ENCODE assay signal across 10 cellular contexts in genomic region chr9:124735121-124735520, GRCh38. TPM values are rescaled to one million over a fixed set of nuclear protein-coding genes. Genes with fewer than 3 reads are reported as not detected.
DNase-seq lines count a peak whose midpoint lies in the region; ATAC-seq, FAIRE-seq and TF ChIP-seq lines count a peak whose summit lies in the region.
"Had no signal": no experiment of that assay in that cellular context is flagged by ENCODE, and none has a peak within 500 bp of the region (broad histone marks: within the 10 kb centered on the region; RNA-seq: fewer than 3 reads in every experiment).

No MANE protein-coding gene starts in this region.

- TF ChIP-seq RAD21 in A549 (conservative IDR thresholded peaks at IDR 0.05 in 1 of 2, IDR thresholded peaks at IDR 0.05 in 1 of 2) = no peak

- H3K4me1 Mint-ChIP-seq in HFFc6 (ENCODE audit: low read depth) = peaks cover 20% of the 10 kb centered on the region

- peak overlapping the region; percentile 34 for H3K27ac Mint-ChIP-seq in HFFc6
- H3K27ac Mint-ChIP-seq: CD4-positive, alpha-beta T cell had no signal

- H3K4me2 ChIP-seq in A549 = peak overlapping the region; percentile 44

- H3K9me3 ChIP-seq in A549 = no peaks in the 10 kb centered on the region
- H3K9me3 ChIP-seq: pancreas had no signal

- peaks cover 2% of the 10 kb centered on the region; the same call in 1 of the 2 replicates for H3K27me3 Mint-ChIP-seq in HFFc6 (ENCODE audit: insufficient read depth)

- TF ChIP-seq EP300 in A549 (IDR thresholded peaks at IDR 0.05) = no peak

- TF ChIP-seq POLR2A in A549 (IDR thresholded peaks at IDR 0.05; ENCODE audit: low read length) (no peak), GM18505 (IDR thresholded peaks at IDR 0.05; ENCODE audit: borderline replicate concordance, extremely low read depth, insufficient read depth, insufficient read length) (no peak)

- no peak overlapping the region for H3K4me3 Mint-ChIP-seq in HFFc6
- H3K4me3 Mint-ChIP-seq: CD4-positive, alpha-beta T cell had no signal

- DNase-seq in A549 (ENCODE audit: low read depth in 1 of 2, low spot score in 1 of 2) = no peak
- peak; percentile 28 for DNase-seq in HFFc6
- DNase-seq in amniotic epithelial cell (ENCODE audit: low read depth) = peak; percentile 63
- peak; percentile 71 for DNase-seq in iris pigment epithelial cell (ENCODE audit: low read depth)
- no peak for DNase-seq in CD1c-positive myeloid dendritic cell (ENCODE audit: extremely low spot score)
- DNase-seq in NAMALWA (ENCODE audit: low spot score) = no peak
- DNase-seq: CD4-positive, alpha-beta T cell; pancreas had no signal

- POLR2A ChIA-PET in A549 (lab: Yijun Ruan, JAX) = no interaction called here

- no peaks in the 10 kb centered on the region for H3K9me3 Mint-ChIP-seq in HFFc6
- H3K9me3 Mint-ChIP-seq: CD4-positive, alpha-beta T cell had no signal

- peak overlapping the region in 1 of 2 experiments; percentile 50; a peak in 1 of 6 replicates for H3K27ac ChIP-seq in A549

- no peak overlapping the region for H3K4me3 ChIP-seq in A549
- H3K4me3 ChIP-seq: pancreas had no signal

- FAIRE-seq in A549 (lab: Jason Lieb, UNC) = no peak
- FAIRE-seq: pancreas had no signal

- TF ChIP-seq CTCF in A549 (IDR thresholded peaks at IDR 0.05) (no peak), HFFc6 (IDR thresholded peaks at IDR 0.05) (no peak)

- H3K36me3 Mint-ChIP-seq in HFFc6 (ENCODE audit: low read depth) = no peaks in the 10 kb centered on the region

- ATAC-seq in A549 (peak; percentile 24 to 69; a peak in 3 of 6 replicates), GM18505 (IDR thresholded peaks at IDR 0.05; ENCODE audit: unreplicated experiment) (no peak), GM18909 (IDR thresholded peaks at IDR 0.05; ENCODE audit: poor library complexity, unreplicated experiment) (no peak)

- H3K4me1 ChIP-seq in A549 = peaks cover 20% of the 10 kb centered on the region

- CTCF ChIA-PET in A549 (lab: Yijun Ruan, JAX) = interaction anchor here (1.2 to 3.0 kb wide), 7 partner anchors 8 to 183 kb away, joined by 5 to 17 read pairs (median 9); partner anchors contain the start of gene WDR38

TF ChIP-seq in A549, 52 proteins besides CTCF, POLR2A, EP300 and RAD21:
- TF ChIP-seq FOSL2 (IDR thresholded peaks at IDR 0.05) = no peak
- peak; percentile 42 for TF ChIP-seq FOSL2 (CRISPR knock-in tag; IDR thresholded peaks at IDR 0.05)
- no peak for TF ChIP-seq HDAC2 (IDR thresholded peaks at IDR 0.05)

RNA-seq across cellular contexts. Expression of gene NR6A1, which starts 36.0 kb away (rescaled TPM):
- 3.3 and 4.1 TPM in 2 replicates for polyA plus RNA-seq in A549 (2011; rRNA removed)
- 1.1 and 1.3 TPM in 2 replicates for polyA plus RNA-seq in A549 (2012; cell fraction: cytosol; rRNA removed)
- 4.7 and 6.2 TPM in 2 replicates for polyA plus RNA-seq in A549 (2012; cell fraction: nucleus; rRNA removed)
- 1.7 to 1.8 TPM (median 1.7 TPM) in 3 replicates for polyA plus RNA-seq in A549 (2017; fragmentation: RNase III; extraction: RNeasy Plus Mini Kit Qiagen cat#74134 plus additional on column Dnase treatment)
- polyA minus RNA-seq in A549 (2011; rRNA and poly(A)+ RNA removed) = 9.3 and 15.1 TPM in 2 replicates
- total RNA-seq in HFFc6 (2021; fragmentation: NEBNext Ultra II Directional; extraction: Animal tissue kit (Norgen Biotek cat#: 25700)) = under 1 TPM; 0.05 to 0.26 (median 0.13) TPM
- total RNA-seq: CD4-positive, alpha-beta T cell had no signal

RNA-seq across cellular contexts. Expression of gene OLFML2A, which starts 41.8 kb away (rescaled TPM):
- 8.2 and 11.8 TPM in 2 replicates for polyA plus RNA-seq in A549 (2011; rRNA removed)
- 6.8 and 12.1 TPM in 2 replicates for polyA plus RNA-seq in A549 (2012; cell fraction: cytosol; rRNA removed)
- polyA plus RNA-seq in A549 (2012; cell fraction: nucleus; rRNA removed) = 14.9 and 16.6 TPM in 2 replicates
- polyA plus RNA-seq in A549 (2017; fragmentation: RNase III; extraction: RNeasy Plus Mini Kit Qiagen cat#74134 plus additional on column Dnase treatment) = 11.3 to 16.2 TPM (median 14.5 TPM) in 3 replicates
- 10.8 and 11.7 TPM in 2 replicates for polyA minus RNA-seq in A549 (2011; rRNA and poly(A)+ RNA removed)
- total RNA-seq in HFFc6 (2021; fragmentation: NEBNext Ultra II Directional; extraction: Animal tissue kit (Norgen Biotek cat#: 25700)) = under 1 TPM; 0.30 to 0.88 (median 0.36) TPM
- total RNA-seq: CD4-positive, alpha-beta T cell had no signal

Comparison
In these comparisons a context has a peak if more than half of its experiments do, and no peak if none do; other contexts are left out.
1. ATAC-seq: peak in A549 (2 of 2); none in GM18505 (single experiment) and GM18909 (single experiment).
2. DNase-seq: peak in HFFc6 (single experiment), amniotic epithelial cell (single experiment) and iris pigment epithelial cell (single experiment); none in A549 (0 of 2), CD1c-positive myeloid dendritic cell (single experiment) and NAMALWA (single experiment).